8 cellular contexts compared by ENCODE assay signal in the genomic region with DNA sequence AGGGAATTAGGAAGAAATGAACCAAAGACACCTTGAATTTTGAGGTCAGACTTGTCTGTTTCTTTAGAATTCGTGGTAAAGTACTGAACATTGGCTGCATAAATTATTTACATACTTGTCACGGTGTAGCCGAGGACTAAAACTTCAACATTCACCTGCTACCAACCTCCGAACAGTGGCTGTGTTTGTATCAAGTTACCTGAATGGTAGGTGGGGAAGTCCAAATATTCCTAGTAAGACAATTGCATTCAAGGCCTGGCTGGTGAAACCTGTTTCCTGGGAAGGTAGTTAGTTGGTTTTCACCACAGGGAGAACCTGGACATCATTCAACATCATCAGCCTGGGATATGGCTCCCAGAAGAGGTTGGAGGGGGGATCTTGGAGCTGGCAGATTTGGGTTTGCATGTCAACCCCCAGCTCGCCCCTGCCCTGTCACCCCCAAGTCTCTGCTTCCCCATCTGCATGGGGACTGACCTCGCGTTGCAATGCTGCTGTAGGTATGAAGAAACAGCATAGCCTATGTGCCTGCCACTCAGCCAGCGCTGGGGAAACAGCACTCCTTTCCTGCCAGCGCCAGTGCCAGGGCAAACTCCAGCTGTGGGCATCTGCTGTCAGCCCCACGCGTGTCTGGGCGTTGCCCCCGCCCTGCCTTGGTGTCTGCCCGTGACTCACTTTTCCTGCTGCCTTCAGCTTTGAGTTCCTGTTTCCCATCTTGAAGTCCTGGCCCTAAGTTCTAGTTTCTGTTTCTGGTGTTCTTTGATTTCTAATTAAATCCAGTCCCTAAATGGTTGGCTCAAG. TPM values are rescaled to one million over a fixed set of nuclear protein-coding genes. Genes with fewer than 3 reads are reported as not detected.
DNase-seq lines count a peak whose midpoint lies in the region; ATAC-seq and TF ChIP-seq lines count a peak whose summit lies in the region.

No MANE protein-coding gene starts in this region.

- WGBS in adrenal gland, 4 donors = 65 to 80% (median 76%) methylated on average over 13 to 14 of the region's 14 CpGs
- 64 to 72% methylated on average over 14 of the region's 14 CpGs for WGBS in tibial nerve, 2 donors

- intact Hi-C loops in adrenal gland (cut with DNase I) = no loop called here

- H3K4me3 ChIP-seq in adrenal gland = no peak overlapping the region
- H3K4me3 ChIP-seq in tibial nerve = no peak overlapping the region

- ATAC-seq in activated CD4-positive, CD25-positive, alpha-beta regulatory T cell treated with anti-CD3 and anti-CD28 coated beads, Interleukin-2, amount 50 U/mL, for 24 hours = peak; percentile 38 to 53
- ATAC-seq in left lobe of liver = peak; percentile 48
- ATAC-seq in HG03378 (IDR thresholded peaks at IDR 0.05; ENCODE audit: unreplicated experiment) = no peak

- H3K4me1 ChIP-seq in adrenal gland (replicated peaks in 1 of 2) (no peaks in the 10 kb centered on the region), tibial nerve (no peaks in the 10 kb centered on the region)

- TF ChIP-seq POLR2A in adrenal gland (IDR thresholded peaks at IDR 0.05) (no peak), tibial nerve (IDR thresholded peaks at IDR 0.05) (no peak)

- DNase-seq in activated CD4-positive, CD25-positive, alpha-beta regulatory T cell treated with anti-CD3 and anti-CD28 coated beads, Interleukin-2, amount 50 U/mL, for 72 hours = no peak
- DNase-seq in MV-4-11 (lab: John Stamatoyannopoulos, UW) (peak; percentile 90), adrenal gland (peak in 6 of 7 donors; percentile 46 to 78 (median 63)), left lobe of liver (ENCODE audit: low spot score) (no peak), tibial nerve (ENCODE audit: low spot score in 2 of 2) (peak in 1 of 2 donors; percentile 41), GM10266 (ENCODE audit: extremely low spot score) (no peak)

- H3K36me3 ChIP-seq in adrenal gland (replicated peaks in 1 of 2) (no peaks in the 10 kb centered on the region), tibial nerve (no peaks in the 10 kb centered on the region)

- peak overlapping the region in 2 of 5 donors; percentile 13 to 69 for H3K27ac ChIP-seq in adrenal gland
- H3K27ac ChIP-seq in tibial nerve = peak overlapping the region in 3 of 4 donors; percentile 23 to 74 (median 50)

- H3K9me3 ChIP-seq in adrenal gland (replicated peaks in 1 of 3) = no peaks in the 10 kb centered on the region
- no peaks in the 10 kb centered on the region for H3K9me3 ChIP-seq in tibial nerve

- peak in 1 of 2 donors; percentile 64 for TF ChIP-seq EP300 in tibial nerve (IDR thresholded peaks at IDR 0.05)

- no peaks in the 10 kb centered on the region for H3K27me3 ChIP-seq in adrenal gland
- H3K27me3 ChIP-seq in tibial nerve = no peaks in the 10 kb centered on the region

- TF ChIP-seq CTCF in adrenal gland (IDR thresholded peaks at IDR 0.05) (no peak), tibial nerve (IDR thresholded peaks at IDR 0.05) (no peak), GM10266 (IDR thresholded peaks at IDR 0.05; ENCODE audit: control insufficient read depth, insufficient read depth, low read depth, missing control alignments) (no peak)

RNA-seq across cellular contexts. Expression of a gene that starts 12.7 kb away (rescaled TPM):
- 100 to 1,000 TPM in 2 of 8 donors, 10 to 100 TPM in 6; 33.7 to 145 (median 80.6) TPM for total RNA-seq in adrenal gland
- 10 to 100 TPM; 17.2 to 63.0 (median 18.1) TPM for polyA plus RNA-seq in adrenal gland
- total RNA-seq in left lobe of liver = 37.1 TPM
- total RNA-seq in tibial nerve = 10 to 100 TPM; 50.2 to 64.7 (median 58.6) TPM

RNA-seq across cellular contexts. Expression of a gene that starts 44.0 kb away (rescaled TPM):
- total RNA-seq in adrenal gland = 100 to 1,000 TPM in 1 of 8 donors, 10 to 100 TPM in 7; 15.2 to 134 (median 29.9) TPM
- 100 to 1,000 TPM in 1 of 3 donors, 10 to 100 TPM in 2; 25.9 to 196 (median 33.8) TPM for polyA plus RNA-seq in adrenal gland
- 9.3 TPM for total RNA-seq in left lobe of liver
- total RNA-seq in tibial nerve = 10 to 100 TPM; 19.0 to 45.0 (median 33.9) TPM

Comparison
In these comparisons a context has a peak if more than half of its experiments do, and no peak if none do; other contexts are left out.
1. DNase-seq: peak in MV-4-11 (single experiment) and adrenal gland (6 of 7); none in activated CD4-positive, CD25-positive, alpha-beta regulatory T cell treated with anti-CD3 and anti-CD28 coated beads, Interleukin-2, amount 50 U/mL, for 72 hours (single experiment), left lobe of liver (single experiment) and GM10266 (single experiment).